ENCODE assay signal across 8 cellular contexts in the genomic region with DNA sequence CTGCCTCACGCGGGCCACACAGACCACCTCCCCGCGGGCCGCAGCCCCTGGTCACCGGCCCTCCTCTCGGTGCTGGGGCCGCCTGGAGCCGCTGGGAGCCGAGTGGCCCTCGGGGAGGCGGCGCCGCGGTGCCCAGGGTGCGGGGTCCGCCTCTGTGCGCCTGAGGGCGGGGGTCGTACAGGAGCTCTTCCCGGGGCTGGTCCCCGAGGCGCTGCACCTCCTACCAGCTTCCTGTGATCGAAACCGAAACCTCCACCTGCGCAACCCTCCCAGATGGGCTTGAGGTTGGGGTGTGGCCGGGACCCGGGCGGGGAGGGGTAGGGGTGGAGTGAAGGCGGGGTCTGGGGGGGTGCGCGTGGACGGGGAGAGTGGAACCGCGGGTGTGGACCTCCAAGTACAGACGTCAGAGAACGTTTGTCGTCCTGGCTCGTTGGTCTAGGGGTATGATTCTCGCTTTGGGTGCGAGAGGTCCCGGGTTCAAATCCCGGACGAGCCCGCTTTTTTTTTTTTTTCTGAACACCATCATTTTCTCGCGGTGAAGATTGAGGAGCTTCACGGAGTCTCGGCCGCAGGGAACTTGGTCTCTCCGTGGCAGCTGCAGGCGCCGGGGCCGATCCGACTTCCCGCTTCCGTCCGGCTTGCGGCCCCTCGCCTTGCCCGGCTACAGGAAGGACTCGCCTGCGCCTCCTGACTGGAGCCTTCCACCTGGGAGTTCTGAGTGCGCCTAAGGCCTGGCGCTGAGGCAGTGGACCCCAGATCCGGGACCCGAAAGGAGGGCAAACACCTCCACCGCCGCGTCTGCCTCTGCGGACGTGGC. TPM values are rescaled to one million over a fixed set of nuclear protein-coding genes. Genes with fewer than 3 reads are reported as not detected.
DNase-seq lines count a peak whose midpoint lies in the region; ATAC-seq, FAIRE-seq and TF ChIP-seq lines count a peak whose summit lies in the region.

No MANE protein-coding gene starts in this region.

- no peaks in the 10 kb centered on the region for H3K9me3 ChIP-seq in A673 (ENCODE audit: low read depth, low read length, poor library complexity, severe bottlenecking)

- CTCF ChIA-PET in A673 (lab: Charles Lee) = no interaction called here

- FAIRE-seq in HTR-8/SVneo (lab: Jason Lieb, UNC) = peak; percentile 44

- H3K36me3 Mint-ChIP-seq in activated T-helper 17 cell treated with anti-CD3 and anti-CD28 coated beads, Interleukin-2, amount 50 U/mL, for 72 hours (ENCODE audit: low read depth) = peaks cover 12% of the 10 kb centered on the region
- no peaks in the 10 kb centered on the region for H3K36me3 Mint-ChIP-seq in natural killer cell treated with Interleukin-12 subunit alpha and Interleukin-12 subunit beta and Interleukin-15 and Interleukin-18, amount 100 ng/mL, for 72 hours

- peak overlapping the region; percentile 93 for H3K4me3 Mint-ChIP-seq in activated T-helper 17 cell treated with anti-CD3 and anti-CD28 coated beads, Interleukin-2, amount 50 U/mL, for 72 hours
- peak overlapping the region; percentile 97 for H3K4me3 Mint-ChIP-seq in natural killer cell treated with Interleukin-12 subunit alpha and Interleukin-12 subunit beta and Interleukin-15 and Interleukin-18, amount 100 ng/mL, for 72 hours

- H3K27ac ChIP-seq in A673 (ENCODE audit: low read depth, low read length, poor library complexity, severe bottlenecking) = peak overlapping the region; percentile 65

- H3K9me3 Mint-ChIP-seq in activated T-helper 17 cell treated with anti-CD3 and anti-CD28 coated beads, Interleukin-2, amount 50 U/mL, for 72 hours = peaks cover 3% of the 10 kb centered on the region
- H3K9me3 Mint-ChIP-seq in natural killer cell treated with Interleukin-12 subunit alpha and Interleukin-12 subunit beta and Interleukin-15 and Interleukin-18, amount 100 ng/mL, for 72 hours = no peaks in the 10 kb centered on the region

- no peaks in the 10 kb centered on the region for H3K27me3 Mint-ChIP-seq in activated T-helper 17 cell treated with anti-CD3 and anti-CD28 coated beads, Interleukin-2, amount 50 U/mL, for 72 hours
- H3K27me3 Mint-ChIP-seq in natural killer cell treated with Interleukin-12 subunit alpha and Interleukin-12 subunit beta and Interleukin-15 and Interleukin-18, amount 100 ng/mL, for 72 hours = no peaks in the 10 kb centered on the region

- BruUV-seq in A673 (replicated peaks; lab: Mats Ljungman, UMichigan) = no TSS peak

- ATAC-seq in activated T-helper 17 cell treated with anti-CD3 and anti-CD28 coated beads, Interleukin-2, amount 50 U/mL, for 72 hours (replicated peaks) = peak; percentile 75
- peak; percentile 85 to 89 for ATAC-seq in natural killer cell treated with Interleukin-12 subunit alpha and Interleukin-12 subunit beta and Interleukin-15 and Interleukin-18, amount 100 ng/mL, for 72 hours
- ATAC-seq in stimulated activated naive CD8-positive, alpha-beta T cell treated with anti-CD3 and anti-CD28 coated beads, Interleukin-15, Interleukin-2, amounts not matched to agents 100 U/mL and 50 U/mL, for 24 hours = peak; percentile 77

- TF ChIP-seq CTCF in A673 (conservative IDR thresholded peaks at IDR 0.05; ENCODE audit: low read depth, low read length) = 0 out of 2 replicates have a peak, but pooled peaks have one; percentile 10

- peak overlapping the region; percentile 94 for H3K27ac Mint-ChIP-seq in activated T-helper 17 cell treated with anti-CD3 and anti-CD28 coated beads, Interleukin-2, amount 50 U/mL, for 72 hours
- peak overlapping the region; percentile 94 to 97 for H3K27ac Mint-ChIP-seq in natural killer cell treated with Interleukin-12 subunit alpha and Interleukin-12 subunit beta and Interleukin-15 and Interleukin-18, amount 100 ng/mL, for 72 hours

- no peaks in the 10 kb centered on the region for H3K36me3 ChIP-seq in A673 (ENCODE audit: insufficient read depth, low read length, poor library complexity, severe bottlenecking)

- peak; percentile 42 for TF ChIP-seq POLR2A in GM18526 (IDR thresholded peaks at IDR 0.05; ENCODE audit: extremely low read depth, insufficient read length)

- H3K27me3 ChIP-seq in A673 (replicated peaks; ENCODE audit: insufficient read depth, low read depth, low read length, poor library complexity) = no peaks in the 10 kb centered on the region

- intact Hi-C loops in A673 (cut with micrococcal nuclease; ENCODE audit: unreplicated experiment) = loop anchor here (10.0 kb wide), 1 partner anchor 104 kb away; no protein-coding TSS in a partner anchor

- POLR2A ChIA-PET in A673 (lab: Charles Lee; ENCODE audit: low non-redundant PET) = interaction anchor here (0.6 kb wide), 1 partner anchor 9 kb away, joined by 5 read pairs; no protein-coding TSS in a partner anchor

- peak; percentile 89 for DNase-seq in A673 (ENCODE audit: low spot score)
- peak; percentile 97 for DNase-seq in HTR-8/SVneo (ENCODE audit: insufficient read length, low spot score)
- peak; percentile 85 for DNase-seq in RPMI7951 (ENCODE audit: low read depth)
- peak; percentile 83 for DNase-seq in fibroblast of peridontal ligament (ENCODE audit: extremely low read depth)
- DNase-seq in natural killer cell treated with Interleukin-12 subunit alpha and Interleukin-12 subunit beta and Interleukin-15 and Interleukin-18, amount 100 ng/mL, for 72 hours (ENCODE audit: low spot score) = peak; percentile 84
- DNase-seq in stimulated activated naive CD8-positive, alpha-beta T cell treated with anti-CD3 and anti-CD28 coated beads, Interleukin-15, Interleukin-2, amounts not matched to agents 100 U/mL and 50 U/mL, for 24 hours = peak; percentile 89

- no peaks in the 10 kb centered on the region for H3K4me1 ChIP-seq in A673 (ENCODE audit: insufficient read depth, low read length, poor library complexity, severe bottlenecking)

- H3K4me1 Mint-ChIP-seq in activated T-helper 17 cell treated with anti-CD3 and anti-CD28 coated beads, Interleukin-2, amount 50 U/mL, for 72 hours = peaks cover 9% of the 10 kb centered on the region
- H3K4me1 Mint-ChIP-seq in natural killer cell treated with Interleukin-12 subunit alpha and Interleukin-12 subunit beta and Interleukin-15 and Interleukin-18, amount 100 ng/mL, for 72 hours (ENCODE audit: low read depth in 2 of 2) = peaks cover 24 to 33% of the 10 kb centered on the region in 2 donors

- peak overlapping the region; percentile 94 for H3K4me3 ChIP-seq in A673 (ENCODE audit: low read depth, low read length, poor library complexity, severe bottlenecking)

RNA-seq across cellular contexts. Expression of a gene that starts 23.9 kb away (rescaled TPM):
- total RNA-seq in A673 (2021) = 16.0 and 16.1 TPM in 2 replicates
- total RNA-seq in RPMI7951 (2014; rRNA removed; shearing (Covaris generic)) = 1.6 and 2.0 TPM in 2 replicates
- total RNA-seq in activated T-helper 17 cell treated with anti-CD3 and anti-CD28 coated beads, Interleukin-2, amount 50 U/mL, for 72 hours = 1 to 10 TPM; 6.4 to 8.6 TPM
- 10 to 100 TPM in 1 of 2 donors, 1 to 10 TPM in 1; 8.5 to 11.6 TPM for total RNA-seq in natural killer cell treated with Interleukin-12 subunit alpha and Interleukin-12 subunit beta and Interleukin-15 and Interleukin-18, amount 100 ng/mL, for 72 hours

RNA-seq across cellular contexts. Expression of a gene that starts 29.3 kb away (rescaled TPM):
- not detected in 2 replicates for total RNA-seq in A673 (2021)
- total RNA-seq in RPMI7951 (2014; rRNA removed; shearing (Covaris generic)) = 0.36 TPM in 1 of 2 replicates, not detected in the other
- total RNA-seq in activated T-helper 17 cell treated with anti-CD3 and anti-CD28 coated beads, Interleukin-2, amount 50 U/mL, for 72 hours = under 1 TPM in 1 of 2 donors, not detected in 1; 0.37 TPM
- not detected for total RNA-seq in natural killer cell treated with Interleukin-12 subunit alpha and Interleukin-12 subunit beta and Interleukin-15 and Interleukin-18, amount 100 ng/mL, for 72 hours

RNA-seq across cellular contexts. Expression of a gene that starts 46.3 kb away (rescaled TPM):
- 16.8 and 19.0 TPM in 2 replicates for total RNA-seq in A673 (2021)
- 8.8 and 9.3 TPM in 2 replicates for total RNA-seq in RPMI7951 (2014; rRNA removed; shearing (Covaris generic))
- not detected for total RNA-seq in activated T-helper 17 cell treated with anti-CD3 and anti-CD28 coated beads, Interleukin-2, amount 50 U/mL, for 72 hours
- total RNA-seq in natural killer cell treated with Interleukin-12 subunit alpha and Interleukin-12 subunit beta and Interleukin-15 and Interleukin-18, amount 100 ng/mL, for 72 hours = not detected

RNA-seq across cellular contexts. Expression of a gene that starts 59.6 kb away (rescaled TPM):
- not detected in 2 replicates for total RNA-seq in A673 (2021)
- total RNA-seq in RPMI7951 (2014; rRNA removed; shearing (Covaris generic)) = not detected in 2 replicates
- under 1 TPM; 0.34 to 0.45 TPM for total RNA-seq in activated T-helper 17 cell treated with anti-CD3 and anti-CD28 coated beads, Interleukin-2, amount 50 U/mL, for 72 hours
- under 1 TPM in 1 of 2 donors, not detected in 1; 0.22 TPM for total RNA-seq in natural killer cell treated with Interleukin-12 subunit alpha and Interleukin-12 subunit beta and Interleukin-15 and Interleukin-18, amount 100 ng/mL, for 72 hours

Comparison
In these comparisons a context has a peak if more than half of its experiments do, and no peak if none do; other contexts are left out.
1. Peak in every context shown above with its lines: DNase-seq, ATAC-seq, H3K4me3 ChIP-seq and H3K27ac ChIP-seq.